16 cellular contexts compared by ENCODE assay signal in the genomic region with DNA sequence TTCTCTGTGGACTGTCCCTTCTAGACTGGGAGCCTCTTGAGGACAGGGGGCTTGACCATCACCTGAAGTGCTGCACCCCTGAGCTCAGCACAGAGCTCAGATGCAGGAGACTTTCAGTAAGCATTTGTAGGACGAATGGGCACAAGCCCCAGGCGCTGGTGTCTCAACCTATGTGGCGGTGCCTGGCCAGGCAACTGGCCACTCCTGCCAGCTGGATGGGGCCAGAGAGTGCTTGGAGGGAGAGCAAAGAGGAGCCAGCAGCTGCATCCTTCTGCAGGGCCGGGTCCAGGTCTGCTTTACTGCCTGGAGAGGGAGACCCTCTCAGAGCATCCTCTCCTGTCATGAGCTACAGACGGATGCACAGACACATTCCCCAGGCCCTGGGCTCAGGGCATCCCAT. TPM values are rescaled to one million over a fixed set of nuclear protein-coding genes. Genes with fewer than 3 reads are reported as not detected.
A peak's percentile ranks its signal among the peaks of the same experiment; 100 is the strongest.
DNase-seq lines count a peak whose midpoint lies in the region; ATAC-seq and TF ChIP-seq lines count a peak whose summit lies in the region.
"Had no signal": no experiment of that assay in that cellular context is flagged by ENCODE, and none has a peak within 500 bp of the region (broad histone marks: within the 10 kb centered on the region; RNA-seq: fewer than 3 reads in every experiment).

No MANE protein-coding gene starts in this region.

- peak overlapping the region; percentile 53 for H3K4me3 ChIP-seq in Loucy (ENCODE audit: low read length, poor library complexity, severe bottlenecking)
- no peak overlapping the region for H3K4me3 ChIP-seq in dorsolateral prefrontal cortex
- no peak overlapping the region for H3K4me3 ChIP-seq in spleen
- H3K4me3 ChIP-seq: A549, GM23338 had no signal

- H3K36me3 ChIP-seq in Loucy (ENCODE audit: insufficient read depth, low read length), result peaks cover 4% of the 10 kb centered on the region; the same call in 1 of the 2 replicates
- H3K36me3 ChIP-seq in spleen, result no peaks in the 10 kb centered on the region

- 76 to 89% (median 84%) methylated on average over 4 to 5 of the region's 5 CpGs for WGBS in spleen, 5 donors

- H2AFZ ChIP-seq in Loucy (ENCODE audit: low read length), result no peak overlapping the region
- H2AFZ ChIP-seq: GM23338 had no signal

- no peaks in the 10 kb centered on the region for H3K9me3 ChIP-seq in Loucy (ENCODE audit: insufficient read depth, low read depth, low read length)
- H3K9me3 ChIP-seq in spleen, result no peaks in the 10 kb centered on the region
- H3K9me3 ChIP-seq: A549 had no signal

- TF ChIP-seq CTCF in Loucy (conservative IDR thresholded peaks at IDR 0.05; ENCODE audit: low read length) (no peak), dorsolateral prefrontal cortex (IDR thresholded peaks at IDR 0.05 in 54 of 56, conservative IDR thresholded peaks at IDR 0.05 in 2 of 56; ENCODE audit: low read depth in 1 of 56, partially characterized antibody in 56 of 56) (no peak), spleen (IDR thresholded peaks at IDR 0.05 in 8 of 11, conservative IDR thresholded peaks at IDR 0.05 in 3 of 11) (no peak)

- 0 out of 2 replicates have a peak, but pooled peaks cover 2% of the 10 kb centered on the region for H3F3A ChIP-seq in Loucy (ENCODE audit: low read depth)

- H3K27ac ChIP-seq in dorsolateral prefrontal cortex, result peak overlapping the region in 51 of 59 donors; percentile 3 to 98 (median 90)
- no peak overlapping the region for H3K27ac ChIP-seq in spleen
- H3K27ac ChIP-seq: A549 had no signal

- intact Hi-C loops in dorsolateral prefrontal cortex (cut with DNase I) (no loop called here), spleen (cut with DNase I; ENCODE audit: low total_unique reads) (no loop called here)

- H3K79me2 ChIP-seq in Loucy (ENCODE audit: insufficient read depth, low read length), result peaks cover 77% of the 10 kb centered on the region

- H3K9me2 ChIP-seq in Loucy (replicated peaks; ENCODE audit: low read depth, low read length), result no peaks in the 10 kb centered on the region

- peak overlapping the region; percentile 73 for H3K4me2 ChIP-seq in Loucy (ENCODE audit: low read depth, low read length, poor library complexity, severe bottlenecking)
- H3K4me2 ChIP-seq: A549, GM23338 had no signal

- H3K4me1 ChIP-seq in Loucy (ENCODE audit: insufficient read depth, low read length, poor library complexity, severe bottlenecking), result peaks cover 22% of the 10 kb centered on the region
- H3K4me1 ChIP-seq in spleen, result peaks cover 0 to 17% (median 11%) of the 10 kb centered on the region in 6 donors
- H3K4me1 ChIP-seq: A549 had no signal

- no peak for ATAC-seq in GM18867 (IDR thresholded peaks at IDR 0.05; ENCODE audit: unreplicated experiment)
- no peak for ATAC-seq in GM19455 (IDR thresholded peaks at IDR 0.05; ENCODE audit: unreplicated experiment)
- ATAC-seq: A549, GM23338 had no signal

- DNase-seq in dorsolateral prefrontal cortex, result no peak
- peak; percentile 51 for DNase-seq in spleen
- no peak for DNase-seq in stimulated activated CD4-positive, alpha-beta T cell treated with anti-CD3 and anti-CD28 coated beads, Interleukin-15, amount 100 ng/mL, for 24 hours
- DNase-seq in NCI-H69 (lab: John Stamatoyannopoulos, UW), result no peak
- DNase-seq: C1 segment of cervical spinal cord; CD4-positive, CD25-positive, alpha-beta regulatory T cell; CD8-positive, alpha-beta memory T cell; COR-L47; DMS 273 treated with DMSO at 0.1 percent for 48 hours; DMS53; HCEC 1CT had no signal

- peak overlapping the region; percentile 58 for H3K9ac ChIP-seq in Loucy (ENCODE audit: low read depth, low read length, poor library complexity, severe bottlenecking)

- H3K27me3 ChIP-seq in Loucy (ENCODE audit: insufficient read depth, low read length, poor library complexity, severe bottlenecking), result no peaks in the 10 kb centered on the region
- peaks cover 0 to 5% (median 0%) of the 10 kb centered on the region in 45 donors for H3K27me3 ChIP-seq in dorsolateral prefrontal cortex
- H3K27me3 ChIP-seq in spleen (replicated peaks in 1 of 7), result peaks cover 0 to 68% (median 22%) of the 10 kb centered on the region in 7 donors

- TF ChIP-seq POLR2A in spleen (IDR thresholded peaks at IDR 0.05), result no peak

- H4K20me1 ChIP-seq in Loucy (ENCODE audit: insufficient read depth, low read length, poor library complexity, severe bottlenecking), result peaks cover 17% of the 10 kb centered on the region

RNA-seq across cellular contexts. Expression of a gene that starts 4.5 kb away (rescaled TPM):
- total RNA-seq in dorsolateral prefrontal cortex (100 to 1,000 TPM in 74 of 120 experiments, 10 to 100 TPM in 46; 79.3 to 168 (median 106) TPM), spleen (10 to 100 TPM in 4 of 7 donors, 1 to 10 TPM in 3; 7.3 to 15.0 (median 10.1) TPM)
- polyA plus RNA-seq in spleen, result 1 to 10 TPM; 1.4 to 2.6 (median 1.4) TPM
- total RNA-seq: CD4-positive, CD25-positive, alpha-beta regulatory T cell; CD8-positive, alpha-beta memory T cell had no signal
- polyA plus RNA-seq: A549; CD4-positive, CD25-positive, alpha-beta regulatory T cell; CD8-positive, alpha-beta memory T cell had no signal

Comparison
In these comparisons a context has a peak if more than half of its experiments do, and no peak if none do; other contexts are left out.
1. H3K27ac ChIP-seq: peak in dorsolateral prefrontal cortex (51 of 59); none in spleen (0 of 8).
2. RNA of a gene that starts 4.5 kb away (total RNA-seq): 79.3 to 168 TPM in dorsolateral prefrontal cortex; 7.3 to 15.0 TPM in spleen; every median in the first group is over 4 times any median in the second.